In genomic region chr13:90834700-90835099, GRCh38 we compare ENCODE assay signal across 27 cellular contexts.
"Had no signal": no experiment of that assay in that cellular context is flagged by ENCODE, and none has a peak within 500 bp of the region (broad histone marks: within the 10 kb centered on the region; RNA-seq: fewer than 3 reads in every experiment).

No MANE protein-coding gene starts in this region.

- DNase-seq: activated B cell treated with CpG ODN at 0.5 μM for 24 hours; activated CD4-positive, alpha-beta T cell treated with anti-CD3 and anti-CD28 coated beads for 48 hours; activated CD4-positive, alpha-beta T cell treated with anti-CD3 and anti-CD28 coated beads, Interleukin-2, amount 50 U/mL, for 1 hour; activated CD4-positive, alpha-beta T cell treated with anti-CD3 and anti-CD28 coated beads, Interleukin-2, amount 50 U/mL, for 48 hours; activated CD8-positive, alpha-beta memory T cell treated with anti-CD3 and anti-CD28 coated beads for 24 hours; activated CD8-positive, alpha-beta T cell treated with anti-CD3 and anti-CD28 coated beads for 36 hours; activated effector memory CD4-positive, alpha-beta T cell treated with anti-CD3 and anti-CD28 coated beads, Interleukin-2, amount 50 U/mL, for 16 hours; activated naive CD4-positive, alpha-beta T cell treated with anti-CD3 and anti-CD28 coated beads for 36 hours; activated naive CD8-positive, alpha-beta T cell treated with anti-CD3 and anti-CD28 coated beads for 36 hours; activated naive CD8-positive, alpha-beta T cell treated with anti-CD3 and anti-CD28 coated beads, Interleukin-2, amount 50 U/mL, for 24 hours; activated T-cell treated with anti-CD3 and anti-CD28 coated beads, Interleukin-2, amount 50 U/mL, for 48 hours; adrenal gland; amygdala; aorta; body of pancreas; caudate nucleus; cortex of kidney; dermis blood vessel endothelial cell; effector CD4-positive, alpha-beta T cell; effector memory CD8-positive, alpha-beta T cell; esophagus squamous epithelium; foreskin fibroblast; head of caudate nucleus; T-helper 17 cell; T1000; WERI-Rb-1 had no signal

- H3K4me1 ChIP-seq: adrenal gland, body of pancreas, esophagus squamous epithelium had no signal

- H3K36me3 ChIP-seq: adrenal gland, esophagus squamous epithelium, WERI-Rb-1 had no signal

- H3K27me3 ChIP-seq: adrenal gland, body of pancreas, esophagus squamous epithelium had no signal

- H3K4me3 ChIP-seq: adrenal gland, body of pancreas, esophagus squamous epithelium had no signal

- H3K9me3 ChIP-seq: adrenal gland, body of pancreas, esophagus squamous epithelium had no signal

- H3K27ac ChIP-seq: adrenal gland, body of pancreas, esophagus squamous epithelium, WERI-Rb-1 had no signal

- ATAC-seq: activated CD4-positive, CD25-positive, alpha-beta regulatory T cell treated with anti-CD3 and anti-CD28 coated beads, Interleukin-2, amount 50 U/mL, for 24 hours; activated CD8-positive, alpha-beta T cell treated with anti-CD3 and anti-CD28 coated beads for 36 hours; activated naive CD8-positive, alpha-beta T cell treated with anti-CD3 and anti-CD28 coated beads, Interleukin-2, amount 50 U/mL, for 24 hours; body of pancreas; effector memory CD8-positive, alpha-beta T cell; T-helper 17 cell had no signal
